ENCODE assay signal across 13 cellular contexts in genomic region chr1:47196622-47197021, GRCh38. TPM values are rescaled to one million over a fixed set of nuclear protein-coding genes. Genes with fewer than 3 reads are reported as not detected.
"Had no signal": no experiment of that assay in that cellular context is flagged by ENCODE, and none has a peak within 500 bp of the region (broad histone marks: within the 10 kb centered on the region; RNA-seq: fewer than 3 reads in every experiment).

No MANE protein-coding gene starts in this region.

- H3K27ac ChIP-seq: breast epithelium, heart left ventricle, suprapubic skin had no signal

- H3K9me3 ChIP-seq: breast epithelium, heart left ventricle, suprapubic skin had no signal

- ATAC-seq: right cardiac atrium had no signal

- H3K4me3 ChIP-seq: breast epithelium, heart left ventricle, suprapubic skin had no signal

- FAIRE-seq: endothelial cell of umbilical vein, frontal cortex had no signal

- H3K36me3 ChIP-seq: breast epithelium, heart left ventricle, suprapubic skin had no signal

- DNase-seq: activated naive CD8-positive, alpha-beta T cell treated with anti-CD3 and anti-CD28 coated beads, Interleukin-2, amount 10 ng/mL, durations not matched to agents 7 days and 5 days; heart left ventricle; stimulated activated CD4-positive, alpha-beta T cell treated with anti-CD3 and anti-CD28 coated beads, Interleukin-1b, Interleukin-23, amount 100 ng/mL, for 48 hours; stimulated activated naive CD4-positive, alpha-beta T cell treated with Interleukin-2 at 50 U/mL for 16 hours had no signal

RNA-seq across cellular contexts. Expression of gene PDZK1IP1, which starts 6.8 kb away (rescaled TPM):
- total RNA-seq: activated naive CD8-positive, alpha-beta T cell treated with anti-CD3 and anti-CD28 coated beads, Interleukin-2, amount 10 ng/mL, durations not matched to agents 7 days and 5 days; chondrocyte; endothelial cell of umbilical vein; fibroblast of lung; frontal cortex; myocyte had no signal
- polyA plus RNA-seq: fibroblast of lung, heart left ventricle had no signal

RNA-seq across cellular contexts. Expression of gene TAL1, which starts 35.4 kb away (rescaled TPM):
- total RNA-seq: activated naive CD8-positive, alpha-beta T cell treated with anti-CD3 and anti-CD28 coated beads, Interleukin-2, amount 10 ng/mL, durations not matched to agents 7 days and 5 days; fibroblast of lung; myocyte had no signal

RNA-seq across cellular contexts. Expression of gene CYP4A22, which starts 59.4 kb away (rescaled TPM):
- total RNA-seq: activated naive CD8-positive, alpha-beta T cell treated with anti-CD3 and anti-CD28 coated beads, Interleukin-2, amount 10 ng/mL, durations not matched to agents 7 days and 5 days; chondrocyte; endothelial cell of umbilical vein; fibroblast of lung; frontal cortex; kidney epithelial cell; myocyte; right cardiac atrium; suprapubic skin had no signal
- polyA plus RNA-seq: endothelial cell of umbilical vein, fibroblast of lung, right cardiac atrium had no signal
